ENCODE assay signal across 10 cellular contexts in the genomic region with DNA sequence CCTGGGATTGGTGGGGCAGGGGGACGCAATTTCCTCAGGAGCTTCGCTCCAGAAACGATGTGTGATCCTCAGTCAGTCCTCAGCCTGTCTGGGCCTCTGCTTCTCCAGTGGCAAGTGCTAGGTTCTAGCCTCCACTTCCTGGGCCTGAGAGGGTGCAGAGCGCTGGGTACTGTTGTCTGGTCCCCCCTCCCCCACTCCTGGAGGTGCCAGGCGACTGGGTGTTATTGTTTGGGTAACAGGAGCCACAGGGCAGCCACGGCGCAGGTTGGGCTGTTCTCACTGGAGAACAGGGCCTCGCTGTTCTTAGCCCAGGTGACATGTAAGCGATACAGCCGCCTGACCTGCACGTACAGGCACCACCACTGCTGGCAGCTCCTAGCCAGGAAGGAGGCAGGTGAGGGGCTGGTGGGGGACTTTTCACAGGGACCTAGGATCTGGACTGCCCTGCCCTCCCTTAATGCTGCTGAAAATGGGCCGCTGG. TPM values are rescaled to one million over a fixed set of nuclear protein-coding genes. Genes with fewer than 3 reads are reported as not detected.
A peak's percentile ranks its signal among the peaks of the same experiment; 100 is the strongest.
DNase-seq lines count a peak whose midpoint lies in the region; ATAC-seq, FAIRE-seq and TF ChIP-seq lines count a peak whose summit lies in the region.
"Had no signal": no experiment of that assay in that cellular context is flagged by ENCODE, and none has a peak within 500 bp of the region (broad histone marks: within the 10 kb centered on the region; RNA-seq: fewer than 3 reads in every experiment).

No MANE protein-coding gene starts in this region.

- H4K20me1 ChIP-seq in astrocyte (ENCODE audit: insufficient read depth, low read length) = no peaks in the 10 kb centered on the region
- 0 out of 2 replicates have a peak, but pooled peaks cover 9% of the 10 kb centered on the region for H4K20me1 ChIP-seq in HepG2 (ENCODE audit: insufficient read depth, low read length)

- H3K9me3 ChIP-seq in astrocyte (ENCODE audit: insufficient read depth, low read depth, low read length) (no peaks in the 10 kb centered on the region), HepG2 (ENCODE audit: low read length) (no peaks in the 10 kb centered on the region), upper lobe of right lung (no peaks in the 10 kb centered on the region), ovary (no peaks in the 10 kb centered on the region)

- POLR2A ChIA-PET in HepG2 (lab: Yijun Ruan, JAX) = interaction anchor here (5.8 kb wide), 1 partner anchor 31 kb away, joined by 41 read pairs; no protein-coding TSS in a partner anchor

- in situ Hi-C loops in HepG2 (cut with HindIII; ENCODE audit: extremely low pct_ligation_motif_present, low pct_unique_long_range_greater_than_20kb) = no loop called here

- H3K4me2 ChIP-seq in astrocyte (ENCODE audit: low read length) (peak overlapping the region; percentile 85), HepG2 (ENCODE audit: low read depth, low read length) (peak overlapping the region; percentile 93)

- WGBS in HepG2 (ENCODE audit: low lambda C conversion rate) = 84% methylated on average over 5 of the region's 12 CpGs
- 88 to 89% (median 89%) methylated on average over 12 of the region's 12 CpGs for WGBS in ovary, 3 donors

- H2AFZ ChIP-seq in astrocyte (ENCODE audit: low read depth, low read length) = no peak overlapping the region
- no peak overlapping the region for H2AFZ ChIP-seq in HepG2 (ENCODE audit: low read length)

- TF ChIP-seq EP300 in HepG2 (IDR thresholded peaks at IDR 0.05; ENCODE audit: low read depth in 2 of 2, low read length in 2 of 2) (no peak), HepG2 (CRISPR knock-in tag; IDR thresholded peaks at IDR 0.05; ENCODE audit: borderline replicate concordance) (no peak), ovary (IDR thresholded peaks at IDR 0.05) (no peak)

- H3K27ac Mint-ChIP-seq in activated naive CD4-positive, alpha-beta T cell treated with anti-CD3 and anti-CD28 coated beads, Interleukin-2, amount 10 ng/mL, durations not matched to agents 7 days and 5 days = no peak overlapping the region
- peak overlapping the region; percentile 72 for H3K27ac Mint-ChIP-seq in astrocyte (ENCODE audit: unreplicated experiment)
- H3K27ac Mint-ChIP-seq in activated naive CD4-positive, alpha-beta T cell treated with anti-CD3 and anti-CD28 coated beads, Interleukin-2, amount 50 U/mL, for 72 hours = peak overlapping the region in 1 of 2 donors; percentile 80
- H3K27ac Mint-ChIP-seq: B cell had no signal

- FAIRE-seq in astrocyte (lab: Jason Lieb, UNC) = no peak
- no peak for FAIRE-seq in HepG2 (lab: Jason Lieb, UNC)

- intact Hi-C loops in HepG2 (cut with micrococcal nuclease; ENCODE audit: unreplicated experiment) (loop anchor here (1.0 kb wide), 1 partner anchor 31 kb away; no protein-coding TSS in a partner anchor), upper lobe of right lung (cut with DNase I) (no loop called here), ovary (cut with DNase I) (no loop called here)

- TF ChIP-seq POLR2A in HepG2 (IDR thresholded peaks at IDR 0.05; ENCODE audit: insufficient read depth in 1 of 2, low read depth in 2 of 2, low read length in 2 of 2) = no peak
- TF ChIP-seq POLR2A in ovary (IDR thresholded peaks at IDR 0.05) = no peak

- H3K79me2 ChIP-seq in astrocyte (ENCODE audit: insufficient read depth, low read length) (no peaks in the 10 kb centered on the region), HepG2 (ENCODE audit: insufficient read depth, low read length) (peaks cover 24% of the 10 kb centered on the region)

- peak overlapping the region; percentile 81 for H3K4me3 Mint-ChIP-seq in activated naive CD4-positive, alpha-beta T cell treated with anti-CD3 and anti-CD28 coated beads, Interleukin-2, amount 10 ng/mL, durations not matched to agents 7 days and 5 days
- H3K4me3 Mint-ChIP-seq in astrocyte (ENCODE audit: unreplicated experiment) = peak overlapping the region; percentile 85

- no peaks in the 10 kb centered on the region for H3K9me3 Mint-ChIP-seq in activated naive CD4-positive, alpha-beta T cell treated with anti-CD3 and anti-CD28 coated beads, Interleukin-2, amount 10 ng/mL, durations not matched to agents 7 days and 5 days
- H3K9me3 Mint-ChIP-seq in astrocyte (ENCODE audit: unreplicated experiment) = no peaks in the 10 kb centered on the region
- H3K9me3 Mint-ChIP-seq in activated naive CD4-positive, alpha-beta T cell treated with anti-CD3 and anti-CD28 coated beads, Interleukin-2, amount 50 U/mL, for 72 hours = no peaks in the 10 kb centered on the region
- H3K9me3 Mint-ChIP-seq: stimulated activated naive CD8-positive, alpha-beta T cell treated with anti-CD3 and anti-CD28 coated beads, Interleukin-15, amount 100 ng/mL, for 72 hours had no signal

- no peak overlapping the region for H3K27ac ChIP-seq in astrocyte (ENCODE audit: low read depth, low read length)
- H3K27ac ChIP-seq in HepG2 (ENCODE audit: extremely low read length, insufficient read depth, low read length) = peak overlapping the region; percentile 47
- H3K27ac ChIP-seq in upper lobe of right lung = peak overlapping the region; percentile 82
- no peak overlapping the region for H3K27ac ChIP-seq in ovary

- TF ChIP-seq RAD21 in HepG2 (CRISPR knock-in tag; IDR thresholded peaks at IDR 0.05) = no peak

- H3K4me1 ChIP-seq in astrocyte (ENCODE audit: insufficient read depth, low read length) (peaks cover 15% of the 10 kb centered on the region), HepG2 (ENCODE audit: insufficient read depth, low read length) (peaks cover 73% of the 10 kb centered on the region), upper lobe of right lung (peaks cover 49% of the 10 kb centered on the region), ovary (ENCODE audit: insufficient read depth) (no peaks in the 10 kb centered on the region)

- ATAC-seq in HepG2 (no peak), upper lobe of right lung (peak; percentile 48), HG02678 (IDR thresholded peaks at IDR 0.05; ENCODE audit: unreplicated experiment) (no peak)
- no peak for ATAC-seq in activated naive CD4-positive, alpha-beta T cell treated with anti-CD3 and anti-CD28 coated beads, Interleukin-2, amount 50 U/mL, for 72 hours

- DNase-seq in activated naive CD4-positive, alpha-beta T cell treated with anti-CD3 and anti-CD28 coated beads, Interleukin-2, amount 10 ng/mL, durations not matched to agents 7 days and 5 days = no peak
- DNase-seq in activated naive CD4-positive, alpha-beta T cell treated with Interleukin-2 at 50 U/mL for 16 hours = no peak
- DNase-seq in astrocyte (ENCODE audit: low read depth) (no peak), HepG2 (ENCODE audit: low spot score) (no peak), upper lobe of right lung (peak; percentile 87), ovary (no peak)
- no peak for DNase-seq in activated naive CD4-positive, alpha-beta T cell treated with anti-CD3 and anti-CD28 coated beads, Interleukin-2, amount 50 U/mL, for 72 hours (ENCODE audit: low spot score in 2 of 2)
- DNase-seq: stimulated activated naive CD8-positive, alpha-beta T cell treated with anti-CD3 and anti-CD28 coated beads, Interleukin-15, amount 100 ng/mL, for 72 hours had no signal

- CTCF ChIA-PET in activated naive CD4-positive, alpha-beta T cell treated with anti-CD3 and anti-CD28 coated beads, Interleukin-2, amount 10 ng/mL, durations not matched to agents 7 days and 5 days (lab: Charles Lee) = interaction anchor here (1.0 kb wide), 1 partner anchor 32 kb away, joined by 3 read pairs; no protein-coding TSS in a partner anchor
- CTCF ChIA-PET in HepG2 (lab: Yijun Ruan, JAX; ENCODE audit: low intra/inter-chr PET ratio, low total read pairs) = interaction anchor here (1.2 to 2.3 kb wide), 2 partner anchors 10 to 31 kb away, joined by 3 to 13 read pairs; no protein-coding TSS in a partner anchor

- H3K9ac ChIP-seq in astrocyte (ENCODE audit: low read length) = no peak overlapping the region
- H3K9ac ChIP-seq in HepG2 (ENCODE audit: insufficient read depth, low read depth, low read length) = peak overlapping the region; percentile 35

- peaks cover 6% of the 10 kb centered on the region for H3K36me3 Mint-ChIP-seq in activated naive CD4-positive, alpha-beta T cell treated with anti-CD3 and anti-CD28 coated beads, Interleukin-2, amount 10 ng/mL, durations not matched to agents 7 days and 5 days
- H3K36me3 Mint-ChIP-seq in astrocyte (ENCODE audit: low read depth, unreplicated experiment) = peaks cover 3% of the 10 kb centered on the region
- H3K36me3 Mint-ChIP-seq in activated naive CD4-positive, alpha-beta T cell treated with anti-CD3 and anti-CD28 coated beads, Interleukin-2, amount 50 U/mL, for 72 hours = no peaks in the 10 kb centered on the region

- H3K4me3 ChIP-seq in astrocyte (ENCODE audit: insufficient read depth, low read depth, low read length) = no peak overlapping the region
- peak overlapping the region in 2 of 3 experiments; percentile 9 to 92; a peak in 2 of 6 replicates for H3K4me3 ChIP-seq in HepG2 (replicated peaks in 1 of 3; ENCODE audit: insufficient read depth in 1 of 3, low read depth in 2 of 3, low read length in 3 of 3)
- peak overlapping the region; percentile 70 for H3K4me3 ChIP-seq in upper lobe of right lung
- no peak overlapping the region for H3K4me3 ChIP-seq in ovary

- no TSS peak for BruUV-seq in HepG2 (replicated peaks; lab: Mats Ljungman, UMichigan)

- H3K36me3 ChIP-seq in astrocyte (ENCODE audit: insufficient read depth, low read length) (no peaks in the 10 kb centered on the region), HepG2 (replicated peaks in 1 of 2; ENCODE audit: control insufficient read depth in 1 of 2, insufficient read depth in 2 of 2, low read length in 2 of 2) (no peaks in the 10 kb centered on the region), upper lobe of right lung (no peaks in the 10 kb centered on the region), ovary (no peaks in the 10 kb centered on the region)

- peaks cover 55% of the 10 kb centered on the region for H3K4me1 Mint-ChIP-seq in activated naive CD4-positive, alpha-beta T cell treated with anti-CD3 and anti-CD28 coated beads, Interleukin-2, amount 10 ng/mL, durations not matched to agents 7 days and 5 days
- H3K4me1 Mint-ChIP-seq in astrocyte (ENCODE audit: low read depth, unreplicated experiment) = peaks cover 3% of the 10 kb centered on the region

- H3K27me3 ChIP-seq in astrocyte (ENCODE audit: insufficient read depth, low read length) (no peaks in the 10 kb centered on the region), HepG2 (ENCODE audit: control insufficient read depth in 1 of 2, insufficient read depth in 2 of 2, low read length in 2 of 2) (peaks cover 0 to 3% of the 10 kb centered on the region in 2 experiments; a peak in 1 of 5 replicates), upper lobe of right lung (no peaks in the 10 kb centered on the region), ovary (no peaks in the 10 kb centered on the region)

- H3K27me3 Mint-ChIP-seq in activated naive CD4-positive, alpha-beta T cell treated with anti-CD3 and anti-CD28 coated beads, Interleukin-2, amount 10 ng/mL, durations not matched to agents 7 days and 5 days = peaks cover 18% of the 10 kb centered on the region
- peaks cover 3% of the 10 kb centered on the region for H3K27me3 Mint-ChIP-seq in astrocyte (ENCODE audit: low read depth, unreplicated experiment)
- H3K27me3 Mint-ChIP-seq: B cell had no signal

- TF ChIP-seq CTCF in astrocyte (IDR thresholded peaks at IDR 0.05; ENCODE audit: insufficient read depth, low read depth, low read length) = no peak
- TF ChIP-seq CTCF in HepG2 (CRISPR knock-in tag; IDR thresholded peaks at IDR 0.05) = no peak
- TF ChIP-seq CTCF in upper lobe of right lung (IDR thresholded peaks at IDR 0.05) = no peak
- TF ChIP-seq CTCF in ovary (IDR thresholded peaks at IDR 0.05) = no peak

RNA-seq across cellular contexts. Expression of a gene that starts 2.1 kb away (rescaled TPM):
- total RNA-seq in astrocyte (8.8 and 11.8 TPM in 2 replicates), HepG2 (2016; rRNA removed; fragmentation: Illumina TruSeq; extraction: Trizol) (24.0 and 24.2 TPM in 2 replicates), upper lobe of right lung (124 TPM), ovary (10 to 100 TPM in 1 of 7 donors, 1 to 10 TPM in 6; 3.2 to 18.8 (median 5.2) TPM)
- 6.4 and 8.1 TPM in 2 replicates for total RNA-seq in HepG2 (2016; cell fraction: cytosol; rRNA removed; fragmentation: Illumina TruSeq; extraction: Trizol; ENCODE audit: low read depth)
- total RNA-seq in HepG2 (2016; cell fraction: insoluble cytoplasmic fraction; rRNA removed; fragmentation: Illumina TruSeq; extraction: Trizol) = 23.3 and 24.8 TPM in 2 replicates
- 14.4 and 16.8 TPM in 2 replicates for total RNA-seq in HepG2 (2016; cell fraction: membrane; rRNA removed; fragmentation: Illumina TruSeq; extraction: Trizol)
- total RNA-seq in HepG2 (2016; cell fraction: nucleus; rRNA removed; fragmentation: Illumina TruSeq; extraction: Trizol) = 17.9 and 19.0 TPM in 2 replicates
- polyA plus RNA-seq in HepG2 (2011; rRNA removed) (19.6 and 22.1 TPM in 2 replicates), ovary (10 to 100 TPM in 1 of 2 donors, 1 to 10 TPM in 1; 2.2 to 11.2 TPM)
- polyA plus RNA-seq in HepG2 (2011; cell fraction: cytosol; rRNA removed) = 15.0 and 20.1 TPM in 2 replicates
- polyA plus RNA-seq in HepG2 (2011; cell fraction: nucleus; rRNA removed) = 28.9 and 37.3 TPM in 2 replicates
- polyA plus RNA-seq in HepG2 (2012) = 14.7 and 15.4 TPM in 2 replicates
- polyA plus RNA-seq in HepG2 (2016; cell fraction: cytosol; fragmentation: Illumina TruSeq; extraction: Trizol; ENCODE audit: low read depth) = 4.1 and 4.3 TPM in 2 replicates
- polyA plus RNA-seq in HepG2 (2016; cell fraction: insoluble cytoplasmic fraction; fragmentation: Illumina TruSeq; extraction: Trizol; ENCODE audit: low read depth) = 20.9 and 24.6 TPM in 2 replicates
- polyA plus RNA-seq in HepG2 (2016; cell fraction: membrane; fragmentation: Illumina TruSeq; extraction: Trizol; ENCODE audit: low read depth) = 10.2 and 12.6 TPM in 2 replicates
- polyA plus RNA-seq in HepG2 (2016; cell fraction: nucleus; fragmentation: Illumina TruSeq; extraction: Trizol; ENCODE audit: insufficient read depth, low read depth) = 28.1 and 28.2 TPM in 2 replicates
- 43.2 and 122 TPM in 2 replicates for polyA minus RNA-seq in HepG2 (2011; rRNA and poly(A)+ RNA removed; ENCODE audit: low replicate concordance)
- 22.6 TPM in 2 replicates for polyA minus RNA-seq in HepG2 (2011; cell fraction: cytosol; rRNA and poly(A)+ RNA removed)
- 18.8 and 26.6 TPM in 2 replicates for polyA minus RNA-seq in HepG2 (2011; cell fraction: nucleus; rRNA and poly(A)+ RNA removed)
- total RNA-seq in activated naive CD4-positive, alpha-beta T cell treated with anti-CD3 and anti-CD28 coated beads, Interleukin-2, amount 50 U/mL, for 72 hours = 100 to 1,000 TPM; 154 to 197 TPM

RNA-seq across cellular contexts. Expression of a gene that starts 59.5 kb away (rescaled TPM):
- total RNA-seq in astrocyte (111 and 124 TPM in 2 replicates), HepG2 (2016; rRNA removed; fragmentation: Illumina TruSeq; extraction: Trizol) (343 and 366 TPM in 2 replicates), upper lobe of right lung (298 TPM), ovary (100 to 1,000 TPM; 199 to 504 (median 381) TPM)
- 106 and 134 TPM in 2 replicates for total RNA-seq in HepG2 (2016; cell fraction: cytosol; rRNA removed; fragmentation: Illumina TruSeq; extraction: Trizol; ENCODE audit: low read depth)
- total RNA-seq in HepG2 (2016; cell fraction: insoluble cytoplasmic fraction; rRNA removed; fragmentation: Illumina TruSeq; extraction: Trizol) = 330 and 394 TPM in 2 replicates
- 252 and 289 TPM in 2 replicates for total RNA-seq in HepG2 (2016; cell fraction: membrane; rRNA removed; fragmentation: Illumina TruSeq; extraction: Trizol)
- 211 and 250 TPM in 2 replicates for total RNA-seq in HepG2 (2016; cell fraction: nucleus; rRNA removed; fragmentation: Illumina TruSeq; extraction: Trizol)
- polyA plus RNA-seq in HepG2 (2011; rRNA removed) (40.5 and 63.4 TPM in 2 replicates), ovary (100 to 1,000 TPM; 608 to 609 TPM)
- polyA plus RNA-seq in HepG2 (2011; cell fraction: cytosol; rRNA removed) = 39.3 and 41.3 TPM in 2 replicates
- 64.0 and 72.1 TPM in 2 replicates for polyA plus RNA-seq in HepG2 (2011; cell fraction: nucleus; rRNA removed)
- 76.3 and 137 TPM in 2 replicates for polyA plus RNA-seq in HepG2 (2012)
- polyA plus RNA-seq in HepG2 (2016; cell fraction: cytosol; fragmentation: Illumina TruSeq; extraction: Trizol; ENCODE audit: low read depth) = 124 and 165 TPM in 2 replicates
- polyA plus RNA-seq in HepG2 (2016; cell fraction: insoluble cytoplasmic fraction; fragmentation: Illumina TruSeq; extraction: Trizol; ENCODE audit: low read depth) = 554 and 565 TPM in 2 replicates
- polyA plus RNA-seq in HepG2 (2016; cell fraction: membrane; fragmentation: Illumina TruSeq; extraction: Trizol; ENCODE audit: low read depth) = 241 and 288 TPM in 2 replicates
- polyA plus RNA-seq in HepG2 (2016; cell fraction: nucleus; fragmentation: Illumina TruSeq; extraction: Trizol; ENCODE audit: insufficient read depth, low read depth) = 428 and 433 TPM in 2 replicates
- 13.9 and 49.7 TPM in 2 replicates for polyA minus RNA-seq in HepG2 (2011; rRNA and poly(A)+ RNA removed; ENCODE audit: low replicate concordance)
- polyA minus RNA-seq in HepG2 (2011; cell fraction: cytosol; rRNA and poly(A)+ RNA removed) = 13.2 and 16.1 TPM in 2 replicates
- 61.7 and 80.5 TPM in 2 replicates for polyA minus RNA-seq in HepG2 (2011; cell fraction: nucleus; rRNA and poly(A)+ RNA removed)
- 100 to 1,000 TPM; 649 to 992 TPM for total RNA-seq in activated naive CD4-positive, alpha-beta T cell treated with anti-CD3 and anti-CD28 coated beads, Interleukin-2, amount 50 U/mL, for 72 hours

Comparison
In these comparisons a context has a peak if more than half of its experiments do, and no peak if none do; other contexts are left out.
1. H3K27ac ChIP-seq: peak in HepG2 (single experiment) and upper lobe of right lung (single experiment); none in astrocyte (single experiment) and ovary (0 of 2).
2. H3K4me3 ChIP-seq: peak in HepG2 (2 of 3) and upper lobe of right lung (single experiment); none in astrocyte (single experiment) and ovary (single experiment).